Comparison of ENCODE assay signal across 14 cellular contexts in genomic region chr15:34001536-34001935, GRCh38. TPM values are rescaled to one million over a fixed set of nuclear protein-coding genes. Genes with fewer than 3 reads are reported as not detected.
"Had no signal": no experiment of that assay in that cellular context is flagged by ENCODE, and none has a peak within 500 bp of the region (broad histone marks: within the 10 kb centered on the region; RNA-seq: fewer than 3 reads in every experiment).

No MANE protein-coding gene starts in this region.

- H3K4me3 ChIP-seq: thoracic aorta had no signal

- H3K36me3 ChIP-seq: thoracic aorta had no signal

- H3K27ac ChIP-seq: thoracic aorta had no signal

- ATAC-seq: activated T-cell treated with anti-CD3 and anti-CD28 coated beads, Interleukin-2, amount 50 U/mL, for 4 hours; left lobe of liver had no signal

- FAIRE-seq: islet of Langerhans had no signal

- H3K9me3 ChIP-seq: thoracic aorta had no signal

- DNase-seq: activated CD4-positive, alpha-beta T cell treated with anti-CD3 and anti-CD28 coated beads, Interleukin-2, amount 50 U/mL, for 48 hours; activated CD4-positive, CD25-positive, alpha-beta regulatory T cell treated with anti-CD3 and anti-CD28 coated beads, Interleukin-2, amount 50 U/mL, for 72 hours; activated effector memory CD4-positive, alpha-beta T cell treated with anti-CD3 and anti-CD28 coated beads, Interleukin-2, amount 50 U/mL, for 16 hours; activated T-cell treated with anti-CD3 and anti-CD28 coated beads, Interleukin-2, amount 50 U/mL, for 4 hours; amygdala; mesendoderm; stimulated activated CD4-positive, alpha-beta T cell treated with anti-CD3 and anti-CD28 coated beads, Interleukin-15, amount 100 ng/mL, for 24 hours; stimulated activated CD4-positive, alpha-beta T cell treated with anti-CD3 and anti-CD28 coated beads, Interleukin-4, amount 100 ng/mL, for 24 hours; SW 1271 had no signal

RNA-seq across cellular contexts. Expression of gene CHRM5, which starts 33.2 kb away (rescaled TPM):
- total RNA-seq: left lobe of liver, osteocyte, skeletal muscle tissue, thoracic aorta had no signal
